In genomic region chr9:89468271-89468960, GRCh38 we compare ENCODE assay signal across 14 cellular contexts. TPM values are rescaled to one million over a fixed set of nuclear protein-coding genes. Genes with fewer than 3 reads are reported as not detected.
DNase-seq lines count a peak whose midpoint lies in the region; ATAC-seq and TF ChIP-seq lines count a peak whose summit lies in the region.
"Had no signal": no experiment of that assay in that cellular context is flagged by ENCODE, and none has a peak within 500 bp of the region (broad histone marks: within the 10 kb centered on the region; RNA-seq: fewer than 3 reads in every experiment).

No MANE protein-coding gene starts in this region.

- peak overlapping the region; percentile 56 for H3K4me3 Mint-ChIP-seq in activated CD4-positive, alpha-beta T cell treated with anti-CD3 and anti-CD28 coated beads, Interleukin-2, amount 10 ng/mL, durations not matched to agents 7 days and 5 days
- H3K4me3 Mint-ChIP-seq in activated CD8-positive, alpha-beta T cell treated with anti-CD3 and anti-CD28 coated beads for 36 hours = peak overlapping the region; percentile 69
- peak overlapping the region; percentile 77 for H3K4me3 Mint-ChIP-seq in stimulated activated naive CD8-positive, alpha-beta T cell treated with anti-CD3 and anti-CD28 coated beads, Interleukin-15, Interleukin-2, amounts not matched to agents 100 ng/mL and 50 ng/mL, for 24 hours

- no peaks in the 10 kb centered on the region for H3K9me3 ChIP-seq in iPS-18a (ENCODE audit: control insufficient read depth, low read depth, low read length)
- H3K9me3 ChIP-seq: thyroid gland had no signal

- H3K9ac ChIP-seq in iPS-18a (ENCODE audit: low read length) = no peak overlapping the region

- no peak for DNase-seq in activated CD4-positive, alpha-beta T cell treated with anti-CD3 and anti-CD28 coated beads, Interleukin-2, amount 10 ng/mL, durations not matched to agents 7 days and 5 days
- DNase-seq in activated CD4-positive, alpha-beta T cell treated with anti-CD3 and anti-CD28 coated beads for 4 hours = no peak
- DNase-seq in activated CD8-positive, alpha-beta T cell treated with anti-CD3 and anti-CD28 coated beads for 36 hours = no peak
- no peak for DNase-seq in islet precursor cell
- DNase-seq in effector CD8-positive, alpha-beta T cell (lab: John Stamatoyannopoulos, UW) = no peak
- DNase-seq: ACHN, hippocampal formation, NCI-H2107, thyroid gland had no signal

- POLR2A ChIA-PET in activated CD4-positive, alpha-beta T cell treated with anti-CD3 and anti-CD28 coated beads, Interleukin-2, amount 10 ng/mL, durations not matched to agents 7 days and 5 days (lab: Charles Lee) = no interaction called here
- POLR2A ChIA-PET in activated CD8-positive, alpha-beta T cell treated with anti-CD3 and anti-CD28 coated beads for 36 hours (lab: Charles Lee) = interaction anchor here (0.6 to 2.7 kb wide), 13 partner anchors 10 to 158 kb away, joined by 3 to 28 read pairs (median 8); partner anchors contain the start of gene CKS2

- H3K36me3 ChIP-seq in iPS-18a (ENCODE audit: control insufficient read depth, low read depth, low read length) = no peaks in the 10 kb centered on the region
- H3K36me3 ChIP-seq: thyroid gland had no signal

- peaks cover 57% of the 10 kb centered on the region for H3K4me1 ChIP-seq in iPS-18a (ENCODE audit: control insufficient read depth, low read depth, low read length)

- TF ChIP-seq CTCF in activated CD8-positive, alpha-beta T cell treated with anti-CD3 and anti-CD28 coated beads for 36 hours (IDR thresholded peaks at IDR 0.05) = no peak

- H3K27ac ChIP-seq in iPS-18a (ENCODE audit: low read length) = peak overlapping the region; percentile 36
- H3K27ac ChIP-seq: thyroid gland had no signal

- no peaks in the 10 kb centered on the region for H3K9me3 Mint-ChIP-seq in activated CD4-positive, alpha-beta T cell treated with anti-CD3 and anti-CD28 coated beads, Interleukin-2, amount 10 ng/mL, durations not matched to agents 7 days and 5 days
- no peaks in the 10 kb centered on the region for H3K9me3 Mint-ChIP-seq in activated CD8-positive, alpha-beta T cell treated with anti-CD3 and anti-CD28 coated beads for 36 hours
- no peaks in the 10 kb centered on the region for H3K9me3 Mint-ChIP-seq in stimulated activated naive CD8-positive, alpha-beta T cell treated with anti-CD3 and anti-CD28 coated beads, Interleukin-15, Interleukin-2, amounts not matched to agents 100 ng/mL and 50 ng/mL, for 24 hours

- H3K27ac Mint-ChIP-seq in activated CD4-positive, alpha-beta T cell treated with anti-CD3 and anti-CD28 coated beads, Interleukin-2, amount 10 ng/mL, durations not matched to agents 7 days and 5 days = peak overlapping the region; percentile 94
- H3K27ac Mint-ChIP-seq in activated CD8-positive, alpha-beta T cell treated with anti-CD3 and anti-CD28 coated beads for 36 hours = peak overlapping the region; percentile 95
- peak overlapping the region; percentile 96 for H3K27ac Mint-ChIP-seq in stimulated activated naive CD8-positive, alpha-beta T cell treated with anti-CD3 and anti-CD28 coated beads, Interleukin-15, Interleukin-2, amounts not matched to agents 100 ng/mL and 50 ng/mL, for 24 hours

- CTCF ChIA-PET in activated CD4-positive, alpha-beta T cell treated with anti-CD3 and anti-CD28 coated beads, Interleukin-2, amount 10 ng/mL, durations not matched to agents 7 days and 5 days (lab: Charles Lee) = interaction anchor here (0.7 to 1.2 kb wide), 3 partner anchors 10 to 28 kb away, joined by 3 read pairs; no protein-coding TSS in a partner anchor
- CTCF ChIA-PET in activated CD8-positive, alpha-beta T cell treated with anti-CD3 and anti-CD28 coated beads for 36 hours (lab: Charles Lee) = interaction anchor here (1.2 to 3.4 kb wide), 6 partner anchors 8 to 81 kb away, joined by 3 to 16 read pairs (median 4); no protein-coding TSS in a partner anchor

- H3K4me1 Mint-ChIP-seq in activated CD4-positive, alpha-beta T cell treated with anti-CD3 and anti-CD28 coated beads, Interleukin-2, amount 10 ng/mL, durations not matched to agents 7 days and 5 days = peaks cover 97% of the 10 kb centered on the region
- peaks cover 87% of the 10 kb centered on the region for H3K4me1 Mint-ChIP-seq in activated CD8-positive, alpha-beta T cell treated with anti-CD3 and anti-CD28 coated beads for 36 hours (ENCODE audit: low read depth)
- peaks cover 96% of the 10 kb centered on the region for H3K4me1 Mint-ChIP-seq in stimulated activated naive CD8-positive, alpha-beta T cell treated with anti-CD3 and anti-CD28 coated beads, Interleukin-15, Interleukin-2, amounts not matched to agents 100 ng/mL and 50 ng/mL, for 24 hours (ENCODE audit: low read depth)

- H3K27me3 ChIP-seq in iPS-18a (ENCODE audit: control insufficient read depth, insufficient read depth, low read length) = no peaks in the 10 kb centered on the region
- H3K27me3 ChIP-seq: thyroid gland had no signal

- no peak overlapping the region for H3K4me3 ChIP-seq in iPS-18a (ENCODE audit: low read length)
- H3K4me3 ChIP-seq: skin epidermis, thyroid gland had no signal

- ATAC-seq in activated CD8-positive, alpha-beta T cell treated with anti-CD3 and anti-CD28 coated beads for 36 hours = no peak
- ATAC-seq in GM18517 (IDR thresholded peaks at IDR 0.05; ENCODE audit: unreplicated experiment) = no peak
- ATAC-seq: esophagus mucosa had no signal

- intact Hi-C loops in activated CD8-positive, alpha-beta T cell treated with anti-CD3 and anti-CD28 coated beads for 36 hours (cut with micrococcal nuclease) = loop anchor here (5.0 kb wide), 1 partner anchor 46 kb away; no protein-coding TSS in a partner anchor

- H3K36me3 Mint-ChIP-seq in activated CD4-positive, alpha-beta T cell treated with anti-CD3 and anti-CD28 coated beads, Interleukin-2, amount 10 ng/mL, durations not matched to agents 7 days and 5 days (ENCODE audit: low read depth) = peaks cover 89% of the 10 kb centered on the region
- peaks cover 85% of the 10 kb centered on the region for H3K36me3 Mint-ChIP-seq in activated CD8-positive, alpha-beta T cell treated with anti-CD3 and anti-CD28 coated beads for 36 hours (ENCODE audit: low read depth)
- peaks cover 77% of the 10 kb centered on the region for H3K36me3 Mint-ChIP-seq in stimulated activated naive CD8-positive, alpha-beta T cell treated with anti-CD3 and anti-CD28 coated beads, Interleukin-15, Interleukin-2, amounts not matched to agents 100 ng/mL and 50 ng/mL, for 24 hours (ENCODE audit: low read depth)

- no peaks in the 10 kb centered on the region for H3K27me3 Mint-ChIP-seq in activated CD4-positive, alpha-beta T cell treated with anti-CD3 and anti-CD28 coated beads, Interleukin-2, amount 10 ng/mL, durations not matched to agents 7 days and 5 days
- H3K27me3 Mint-ChIP-seq in activated CD8-positive, alpha-beta T cell treated with anti-CD3 and anti-CD28 coated beads for 36 hours = no peaks in the 10 kb centered on the region
- H3K27me3 Mint-ChIP-seq in stimulated activated naive CD8-positive, alpha-beta T cell treated with anti-CD3 and anti-CD28 coated beads, Interleukin-15, Interleukin-2, amounts not matched to agents 100 ng/mL and 50 ng/mL, for 24 hours = no peaks in the 10 kb centered on the region

RNA-seq across cellular contexts. Expression of gene SEMA4D, which starts 29.5 kb away (rescaled TPM):
- total RNA-seq in activated CD4-positive, alpha-beta T cell treated with anti-CD3 and anti-CD28 coated beads, Interleukin-2, amount 10 ng/mL, durations not matched to agents 7 days and 5 days = 100 to 1,000 TPM; 334 to 336 TPM
- 100 to 1,000 TPM; 290 to 317 TPM for total RNA-seq in activated CD8-positive, alpha-beta T cell treated with anti-CD3 and anti-CD28 coated beads for 36 hours
